Comparison of ENCODE assay signal across 8 cellular contexts in the genomic region with DNA sequence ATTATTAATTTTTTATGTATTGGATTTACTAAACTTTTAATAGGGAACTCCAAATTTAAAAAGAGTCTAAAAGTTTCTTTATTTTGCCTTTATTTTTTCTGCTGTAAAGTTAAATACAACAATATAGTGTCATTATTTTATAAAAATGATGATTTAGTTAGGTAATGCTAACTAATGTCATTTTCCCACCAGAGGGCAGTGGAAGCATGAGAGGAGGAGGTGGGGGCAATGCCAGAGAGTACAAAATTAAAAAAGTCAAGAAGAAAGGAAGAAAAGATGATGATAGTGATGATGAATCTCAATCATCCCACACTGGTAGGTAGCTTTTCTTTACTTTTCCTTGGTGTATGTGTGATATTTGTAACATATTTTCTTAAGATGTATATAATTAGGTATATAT. TPM values are rescaled to one million over a fixed set of nuclear protein-coding genes. Genes with fewer than 3 reads are reported as not detected.
DNase-seq lines count a peak whose midpoint lies in the region; ATAC-seq and TF ChIP-seq lines count a peak whose summit lies in the region.

No MANE protein-coding gene starts in this region.

- no peak overlapping the region for H3K4me3 Mint-ChIP-seq in Calu3 (ENCODE audit: low read depth, unreplicated experiment)

- peaks cover 20% of the 10 kb centered on the region for H3K36me3 Mint-ChIP-seq in Calu3 (ENCODE audit: insufficient read depth, unreplicated experiment)
- H3K36me3 Mint-ChIP-seq in activated naive CD4-positive, alpha-beta T cell treated with anti-CD3 and anti-CD28 coated beads, Interleukin-2, amount 50 U/mL, for 72 hours, result peaks cover 15 to 23% of the 10 kb centered on the region in 2 donors

- CTCF ChIA-PET in Calu3 (lab: Charles Lee), result no interaction called here

- no peaks in the 10 kb centered on the region for H3K4me1 ChIP-seq in foreskin keratinocyte

- no TSS peak for BruUV-seq in Calu3 (replicated peaks; lab: Mats Ljungman, UMichigan)

- peak; percentile 19 for TF ChIP-seq CTCF in Calu3 (IDR thresholded peaks at IDR 0.05; ENCODE audit: unreplicated experiment)
- TF ChIP-seq CTCF in foreskin keratinocyte (conservative IDR thresholded peaks at IDR 0.05), result peak; percentile 58

- ATAC-seq in GM21619 (IDR thresholded peaks at IDR 0.05; ENCODE audit: unreplicated experiment) (peak; percentile 59), foreskin keratinocyte (peak; percentile 46)
- no peak for ATAC-seq in activated naive CD4-positive, alpha-beta T cell treated with anti-CD3 and anti-CD28 coated beads, Interleukin-2, amount 50 U/mL, for 72 hours

- H3K27ac Mint-ChIP-seq in Calu3 (ENCODE audit: unreplicated experiment), result no peak overlapping the region
- H3K27ac Mint-ChIP-seq in activated naive CD4-positive, alpha-beta T cell treated with anti-CD3 and anti-CD28 coated beads, Interleukin-2, amount 50 U/mL, for 72 hours, result no peak overlapping the region

- no peak overlapping the region for H3K27ac ChIP-seq in foreskin keratinocyte

- no peaks in the 10 kb centered on the region for H3K4me1 Mint-ChIP-seq in Calu3 (ENCODE audit: low read depth, unreplicated experiment)

- intact Hi-C loops in Calu3 (cut with micrococcal nuclease; ENCODE audit: unreplicated experiment), result loop anchor here (2.0 to 10.0 kb wide), 2 partner anchors 352 to 516 kb away; a partner anchor contains a TSS

- H3K9me3 Mint-ChIP-seq in Calu3 (ENCODE audit: low read depth, unreplicated experiment), result no peaks in the 10 kb centered on the region
- no peaks in the 10 kb centered on the region for H3K9me3 Mint-ChIP-seq in activated naive CD4-positive, alpha-beta T cell treated with anti-CD3 and anti-CD28 coated beads, Interleukin-2, amount 50 U/mL, for 72 hours

- H3K27me3 ChIP-seq in foreskin keratinocyte, result no peaks in the 10 kb centered on the region

- no peaks in the 10 kb centered on the region for H3K27me3 Mint-ChIP-seq in Calu3 (ENCODE audit: unreplicated experiment)

- DNase-seq in Calu3 (no peak), NCI-H524 treated with DMSO at 0.1 percent for 48 hours (lab: John Stamatoyannopoulos, UW) (peak; percentile 0), foreskin keratinocyte (no peak), T-helper 9 cell (no peak), retina (no peak)
- DNase-seq in stimulated activated CD4-positive, alpha-beta T cell treated with anti-CD3 and anti-CD28 coated beads, Interleukin-15, amount 100 ng/mL, for 24 hours, result no peak
- no peak for DNase-seq in activated naive CD4-positive, alpha-beta T cell treated with anti-CD3 and anti-CD28 coated beads, Interleukin-2, amount 50 U/mL, for 72 hours (ENCODE audit: low spot score in 2 of 2)

RNA-seq across cellular contexts. Expression of a gene that starts 20.2 kb away (rescaled TPM):
- total RNA-seq in Calu3 (2022) (not detected in 2 replicates), foreskin keratinocyte (not detected in 2 replicates)
- not detected in 2 replicates for polyA plus RNA-seq in foreskin keratinocyte
- not detected for total RNA-seq in activated naive CD4-positive, alpha-beta T cell treated with anti-CD3 and anti-CD28 coated beads, Interleukin-2, amount 50 U/mL, for 72 hours

RNA-seq across cellular contexts. Expression of a gene that starts 21.1 kb away (rescaled TPM):
- 16.5 and 19.3 TPM in 2 replicates for total RNA-seq in Calu3 (2022)
- 18.2 and 18.5 TPM in 2 replicates for total RNA-seq in foreskin keratinocyte
- 4.1 and 4.5 TPM in 2 replicates for polyA plus RNA-seq in foreskin keratinocyte
- 10 to 100 TPM; 23.0 to 32.7 TPM for total RNA-seq in activated naive CD4-positive, alpha-beta T cell treated with anti-CD3 and anti-CD28 coated beads, Interleukin-2, amount 50 U/mL, for 72 hours

Comparison
In these comparisons a context has a peak if more than half of its experiments do, and no peak if none do; other contexts are left out.
1. ATAC-seq: peak in GM21619 (single experiment) and foreskin keratinocyte (single experiment); none in activated naive CD4-positive, alpha-beta T cell treated with anti-CD3 and anti-CD28 coated beads, Interleukin-2, amount 50 U/mL, for 72 hours (0 of 2).